ENCODE assay signal across 8 cellular contexts in the genomic region with DNA sequence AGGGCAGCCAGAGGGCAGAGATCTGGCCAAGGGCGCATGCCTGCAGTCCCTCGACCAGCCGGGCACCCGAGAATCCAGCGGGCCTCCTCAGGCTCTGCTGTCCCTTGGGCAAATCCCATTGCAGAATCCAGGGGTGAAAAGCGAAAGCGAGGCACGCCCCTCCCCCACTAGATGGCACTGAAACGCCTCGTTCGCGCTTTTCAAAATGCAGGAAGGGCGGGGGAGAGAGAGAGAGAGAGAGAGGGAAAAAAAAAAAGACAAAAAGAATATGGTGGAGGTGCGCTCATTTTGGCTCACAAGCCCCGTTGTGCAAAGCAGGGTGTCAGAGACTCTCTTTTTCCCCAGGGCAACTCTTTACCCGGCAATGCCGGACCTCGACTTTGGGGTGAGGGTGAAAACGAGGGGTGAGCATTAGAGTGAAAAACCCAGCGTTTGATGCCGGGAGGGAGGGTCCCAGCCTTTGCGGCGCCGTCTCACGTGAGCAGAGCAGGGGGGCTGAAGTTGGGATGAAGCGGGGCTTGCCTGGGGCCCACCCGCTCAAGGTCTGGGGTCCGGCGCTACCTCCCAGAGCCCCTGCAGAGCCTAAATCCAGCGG. TPM values are rescaled to one million over a fixed set of nuclear protein-coding genes. Genes with fewer than 3 reads are reported as not detected.
DNase-seq lines count a peak whose midpoint lies in the region; ATAC-seq and TF ChIP-seq lines count a peak whose summit lies in the region.

No MANE protein-coding gene starts in this region.

- peaks cover 0 to 51% (median 42%) of the 10 kb centered on the region in 5 donors for H3K27me3 ChIP-seq in subcutaneous abdominal adipose tissue (ENCODE audit: control insufficient read depth in 5 of 5, insufficient read depth in 4 of 5, low read length in 5 of 5)

- peak overlapping the region; percentile 51 for H3K27ac Mint-ChIP-seq in activated CD4-positive, alpha-beta T cell treated with anti-CD3 and anti-CD28 coated beads, Interleukin-2, amount 10 ng/mL, durations not matched to agents 7 days and 5 days
- H3K27ac Mint-ChIP-seq in endothelial cell (ENCODE audit: unreplicated experiment) (no peak overlapping the region), mesothelial cell of epicardium (no peak overlapping the region)

- no peak for ATAC-seq in GM19328 (IDR thresholded peaks at IDR 0.05; ENCODE audit: unreplicated experiment)

- H3K9me3 Mint-ChIP-seq in activated CD4-positive, alpha-beta T cell treated with anti-CD3 and anti-CD28 coated beads, Interleukin-2, amount 10 ng/mL, durations not matched to agents 7 days and 5 days = no peaks in the 10 kb centered on the region
- H3K9me3 Mint-ChIP-seq in endothelial cell (ENCODE audit: unreplicated experiment) = no peaks in the 10 kb centered on the region
- no peaks in the 10 kb centered on the region for H3K9me3 Mint-ChIP-seq in mesothelial cell of epicardium

- peak overlapping the region; percentile 64 for H3K4me3 Mint-ChIP-seq in activated CD4-positive, alpha-beta T cell treated with anti-CD3 and anti-CD28 coated beads, Interleukin-2, amount 10 ng/mL, durations not matched to agents 7 days and 5 days
- H3K4me3 Mint-ChIP-seq in endothelial cell (ENCODE audit: unreplicated experiment) (peak overlapping the region; percentile 86), mesothelial cell of epicardium (peak overlapping the region; percentile 65)

- H3K27ac ChIP-seq in subcutaneous abdominal adipose tissue (ENCODE audit: low read depth, low read length) = no peak overlapping the region

- H3K4me1 ChIP-seq in subcutaneous abdominal adipose tissue (ENCODE audit: control insufficient read depth in 5 of 5, insufficient read depth in 5 of 5, low read length in 5 of 5) = peaks cover 0 to 39% (median 39%) of the 10 kb centered on the region in 5 donors

- H3K9ac ChIP-seq in subcutaneous abdominal adipose tissue (ENCODE audit: low read length in 5 of 5) = peak overlapping the region in 2 of 5 donors; percentile 23 to 45

- DNase-seq in G401 (ENCODE audit: low spot score) (peak; percentile 69), NCI-H2029 treated with DMSO at 0.1 percent for 48 hours (lab: John Stamatoyannopoulos, UW) (peak; percentile 72), endothelial cell (ENCODE audit: low spot score) (peak; percentile 43), mesothelial cell of epicardium (ENCODE audit: low spot score in 2 of 2, unreplicated experiment in 2 of 2) (peak in 1 of 2 experiments; percentile 39), RKO (ENCODE audit: low spot score) (no peak)
- DNase-seq in activated CD4-positive, alpha-beta T cell treated with anti-CD3 and anti-CD28 coated beads, Interleukin-2, amount 10 ng/mL, durations not matched to agents 7 days and 5 days = peak; percentile 66

- CTCF ChIA-PET in activated CD4-positive, alpha-beta T cell treated with anti-CD3 and anti-CD28 coated beads, Interleukin-2, amount 10 ng/mL, durations not matched to agents 7 days and 5 days (lab: Charles Lee) = interaction anchor here (0.5 to 1.1 kb wide), 2 partner anchors 12 to 88 kb away, joined by 3 read pairs; no protein-coding TSS in a partner anchor

- POLR2A ChIA-PET in activated CD4-positive, alpha-beta T cell treated with anti-CD3 and anti-CD28 coated beads, Interleukin-2, amount 10 ng/mL, durations not matched to agents 7 days and 5 days (lab: Charles Lee) = no interaction called here

- H3K27me3 Mint-ChIP-seq in activated CD4-positive, alpha-beta T cell treated with anti-CD3 and anti-CD28 coated beads, Interleukin-2, amount 10 ng/mL, durations not matched to agents 7 days and 5 days = peaks cover 57% of the 10 kb centered on the region
- H3K27me3 Mint-ChIP-seq in endothelial cell (ENCODE audit: unreplicated experiment) (peaks cover 6% of the 10 kb centered on the region), mesothelial cell of epicardium (ENCODE audit: low read depth) (peaks cover 60% of the 10 kb centered on the region)

- TF ChIP-seq CTCF in endothelial cell (IDR thresholded peaks at IDR 0.05; ENCODE audit: unreplicated experiment) (no peak), mesothelial cell of epicardium (IDR thresholded peaks at IDR 0.05; ENCODE audit: unreplicated experiment) (no peak)

- peaks cover 25% of the 10 kb centered on the region for H3K4me1 Mint-ChIP-seq in activated CD4-positive, alpha-beta T cell treated with anti-CD3 and anti-CD28 coated beads, Interleukin-2, amount 10 ng/mL, durations not matched to agents 7 days and 5 days
- H3K4me1 Mint-ChIP-seq in endothelial cell (ENCODE audit: unreplicated experiment) (peaks cover 12% of the 10 kb centered on the region), mesothelial cell of epicardium (peaks cover 17% of the 10 kb centered on the region)

- in situ Hi-C loops in G401 (cut with HindIII; ENCODE audit: low sequenced_read_pairs) = no loop called here

- no peaks in the 10 kb centered on the region for H3K9me3 ChIP-seq in subcutaneous abdominal adipose tissue (ENCODE audit: control insufficient read depth in 5 of 5, low read length in 5 of 5)

- H3K36me3 ChIP-seq in subcutaneous abdominal adipose tissue (ENCODE audit: control insufficient read depth in 5 of 5, insufficient read depth in 5 of 5, low read length in 5 of 5) = no peaks in the 10 kb centered on the region

- peak overlapping the region; percentile 56 to 78 (median 66) for H3K4me3 ChIP-seq in subcutaneous abdominal adipose tissue (ENCODE audit: low read depth in 1 of 5, low read length in 5 of 5)

- H3K36me3 Mint-ChIP-seq in activated CD4-positive, alpha-beta T cell treated with anti-CD3 and anti-CD28 coated beads, Interleukin-2, amount 10 ng/mL, durations not matched to agents 7 days and 5 days (ENCODE audit: low read depth) = no peaks in the 10 kb centered on the region
- H3K36me3 Mint-ChIP-seq in endothelial cell (ENCODE audit: low read depth, unreplicated experiment) (no peaks in the 10 kb centered on the region), mesothelial cell of epicardium (no peaks in the 10 kb centered on the region)

RNA-seq across cellular contexts. Expression of a gene that starts 2.5 kb away (rescaled TPM):
- 0.31 and 1.1 TPM in 2 replicates for total RNA-seq in G401 (2014; rRNA removed; shearing (Covaris generic))
- under 1 TPM; 0.22 to 0.25 TPM for total RNA-seq in activated CD4-positive, alpha-beta T cell treated with anti-CD3 and anti-CD28 coated beads, Interleukin-2, amount 10 ng/mL, durations not matched to agents 7 days and 5 days
- total RNA-seq in endothelial cell (ENCODE audit: unreplicated experiment) = 0.28 TPM
- 0.11 to 0.31 TPM (median 0.16 TPM) in 3 replicates for total RNA-seq in mesothelial cell of epicardium

RNA-seq across cellular contexts. Expression of a gene that starts 56.6 kb away (rescaled TPM):
- total RNA-seq in G401 (2014; rRNA removed; shearing (Covaris generic)) = 46.6 and 55.8 TPM in 2 replicates
- total RNA-seq in activated CD4-positive, alpha-beta T cell treated with anti-CD3 and anti-CD28 coated beads, Interleukin-2, amount 10 ng/mL, durations not matched to agents 7 days and 5 days = 10 to 100 TPM; 69.1 to 72.6 TPM
- total RNA-seq in endothelial cell (ENCODE audit: unreplicated experiment) = 32.2 TPM
- 41.5 to 42.2 TPM (median 41.6 TPM) in 3 replicates for total RNA-seq in mesothelial cell of epicardium
